In the genomic region with DNA sequence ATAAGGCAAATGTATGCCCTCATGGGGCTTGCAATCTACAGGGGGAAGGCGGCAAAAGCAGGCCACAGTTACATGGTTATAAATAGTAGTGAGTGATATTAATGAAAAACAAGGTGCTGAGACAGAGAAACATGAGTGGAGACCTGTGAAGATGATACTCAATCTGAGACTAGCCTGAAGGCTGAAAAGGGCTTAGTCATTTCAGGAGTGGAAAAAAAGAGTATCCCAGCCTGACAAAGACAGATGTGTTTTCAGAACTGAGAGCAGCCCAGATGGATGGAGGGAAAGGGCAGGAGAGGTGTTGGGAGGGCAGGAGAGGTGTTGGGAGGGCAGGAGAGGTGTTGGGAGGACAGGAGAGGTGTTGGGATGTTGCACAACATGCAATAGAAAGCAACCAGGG, we compare ENCODE assay signal across 16 cellular contexts.
"Had no signal": no experiment of that assay in that cellular context is flagged by ENCODE, and none has a peak within 500 bp of the region (broad histone marks: within the 10 kb centered on the region; RNA-seq: fewer than 3 reads in every experiment).

No MANE protein-coding gene starts in this region.

- DNase-seq: activated CD4-positive, alpha-beta T cell treated with anti-CD3 and anti-CD28 coated beads for 4 hours; activated CD8-positive, alpha-beta memory T cell treated with anti-CD3 and anti-CD28 coated beads, Interleukin-2, amount 50 U/mL, for 48 hours; activated naive CD4-positive, alpha-beta T cell; adrenal gland; dorsolateral prefrontal cortex; endodermal cell; erythroblast; left colon; lower lobe of right lung; midbrain; right cardiac atrium; stimulated activated CD4-positive, alpha-beta T cell treated with anti-CD3 and anti-CD28 coated beads, Interleukin-4, amount 100 ng/mL, for 4 hours; stimulated activated CD8-positive, alpha-beta memory T cell treated with anti-CD3 and anti-CD28 coated beads, Interleukin-4, amount 100 ng/mL, for 48 hours; T-helper 9 cell; upper lobe of right lung had no signal

- H3K9me3 Mint-ChIP-seq: endodermal cell had no signal

- ATAC-seq: gastroesophageal sphincter, left colon, lower lobe of right lung, right cardiac atrium, upper lobe of right lung had no signal

- H3K27ac Mint-ChIP-seq: endodermal cell had no signal

- H3K4me3 Mint-ChIP-seq: endodermal cell had no signal
